In genomic region chr22:22785316-22786065, GRCh38 we compare ENCODE assay signal across 19 cellular contexts.
"Had no signal": no experiment of that assay in that cellular context is flagged by ENCODE, and none has a peak within 500 bp of the region (broad histone marks: within the 10 kb centered on the region; RNA-seq: fewer than 3 reads in every experiment).

No MANE protein-coding gene starts in this region.

- H3K36me3 Mint-ChIP-seq: activated naive CD4-positive, alpha-beta T cell treated with anti-CD3 and anti-CD28 coated beads, Interleukin-2, amount 50 U/mL, for 24 hours; mesothelial cell of epicardium had no signal

- FAIRE-seq: astrocyte had no signal

- H3K4me3 Mint-ChIP-seq: activated naive CD4-positive, alpha-beta T cell treated with anti-CD3 and anti-CD28 coated beads, Interleukin-2, amount 50 U/mL, for 24 hours; mesothelial cell of epicardium had no signal

- H3K27ac Mint-ChIP-seq: activated naive CD4-positive, alpha-beta T cell treated with anti-CD3 and anti-CD28 coated beads, Interleukin-2, amount 50 U/mL, for 24 hours; mesothelial cell of epicardium had no signal

- H3K36me3 ChIP-seq: breast epithelium, esophagus squamous epithelium, lower lobe of right lung, prostate gland, right atrium auricular region, tibial nerve, uterus had no signal

- H3K9me3 ChIP-seq: breast epithelium, esophagus squamous epithelium, lower lobe of right lung, prostate gland, right atrium auricular region, tibial nerve, uterus had no signal

- DNase-seq: activated CD4-positive, alpha-beta T cell treated with anti-CD3 and anti-CD28 coated beads, Interleukin-2, amount 50 U/mL, for 1 hour; activated CD4-positive, CD25-positive, alpha-beta regulatory T cell treated with anti-CD3 and anti-CD28 coated beads, Interleukin-2, amount 50 U/mL, for 72 hours; activated CD8-positive, alpha-beta memory T cell treated with anti-CD3 and anti-CD28 coated beads for 24 hours; activated CD8-positive, alpha-beta memory T cell treated with anti-CD3 and anti-CD28 coated beads, Interleukin-2, amount 50 U/mL, for 48 hours; activated gamma-delta T cell; cerebellar nuclear complex; effector CD8-positive, alpha-beta T cell; esophagus squamous epithelium; lower lobe of right lung; stimulated activated CD4-positive, alpha-beta T cell treated with anti-CD3 and anti-CD28 coated beads, Interleukin-2, amount 100 ng/mL, for 24 hours; stimulated activated naive CD8-positive, alpha-beta T cell treated with anti-CD3 and anti-CD28 coated beads, Interleukin-15, Interleukin-2, amounts not matched to agents 100 U/mL and 50 U/mL, for 24 hours; uterus had no signal

- H3K4me3 ChIP-seq: breast epithelium, esophagus squamous epithelium, lower lobe of right lung, prostate gland, right atrium auricular region, tibial nerve, uterus had no signal

- H3K27ac ChIP-seq: breast epithelium, esophagus squamous epithelium, lower lobe of right lung, prostate gland, right atrium auricular region, tibial nerve, uterus had no signal

- H3K4me1 Mint-ChIP-seq: mesothelial cell of epicardium had no signal

- ATAC-seq: stimulated activated naive CD8-positive, alpha-beta T cell treated with anti-CD3 and anti-CD28 coated beads, Interleukin-15, Interleukin-2, amounts not matched to agents 100 U/mL and 50 U/mL, for 24 hours had no signal

- H3K27me3 ChIP-seq: right atrium auricular region, uterus had no signal

- H3K4me1 ChIP-seq: breast epithelium, esophagus squamous epithelium, lower lobe of right lung, prostate gland, right atrium auricular region, tibial nerve, uterus had no signal

- H3K27me3 Mint-ChIP-seq: activated naive CD4-positive, alpha-beta T cell treated with anti-CD3 and anti-CD28 coated beads, Interleukin-2, amount 50 U/mL, for 24 hours had no signal

- H3K9me3 Mint-ChIP-seq: activated naive CD4-positive, alpha-beta T cell treated with anti-CD3 and anti-CD28 coated beads, Interleukin-2, amount 50 U/mL, for 24 hours; mesothelial cell of epicardium had no signal
